ENCODE assay signal across 16 cellular contexts in genomic region chr6:111147440-111147839, GRCh38.
A peak's percentile ranks its signal among the peaks of the same experiment; 100 is the strongest.
DNase-seq lines count a peak whose midpoint lies in the region; ATAC-seq, FAIRE-seq and TF ChIP-seq lines count a peak whose summit lies in the region.
"Had no signal": no experiment of that assay in that cellular context is flagged by ENCODE, and none has a peak within 500 bp of the region (broad histone marks: within the 10 kb centered on the region; RNA-seq: fewer than 3 reads in every experiment).

No MANE protein-coding gene starts in this region.

- in situ Hi-C loops in K562 (cut with MboI) = no loop called here

- no peak overlapping the region for H4K91ac ChIP-seq in trophoblast cell (ENCODE audit: low read depth, low read length)

- no peaks in the 10 kb centered on the region for H3K79me1 ChIP-seq in trophoblast cell (ENCODE audit: low read length)

- H3K4me1 Mint-ChIP-seq in mesothelial cell of epicardium (peaks cover 22% of the 10 kb centered on the region), immature natural killer cell (no peaks in the 10 kb centered on the region)
- H3K4me1 Mint-ChIP-seq: CD8-positive, alpha-beta memory T cell; GM23338 had no signal

- H3K27ac Mint-ChIP-seq in mesothelial cell of epicardium (peak overlapping the region; percentile 52), immature natural killer cell (no peak overlapping the region)
- H3K27ac Mint-ChIP-seq: CD8-positive, alpha-beta memory T cell; GM23338 had no signal

- H2BK5ac ChIP-seq in trophoblast cell (ENCODE audit: low read depth, low read length, poor library complexity) = no peak overlapping the region

- H3K36me3 Mint-ChIP-seq in mesothelial cell of epicardium (peaks cover 7% of the 10 kb centered on the region), immature natural killer cell (no peaks in the 10 kb centered on the region)

- CTCF ChIA-PET in K562 (lab: Yijun Ruan, JAX; ENCODE audit: low intra/inter-chr PET ratio) = no interaction called here

- no peak overlapping the region for H2BK12ac ChIP-seq in trophoblast cell (ENCODE audit: low read length)

- H3K4me3 Mint-ChIP-seq in mesothelial cell of epicardium = no peak overlapping the region
- H3K4me3 Mint-ChIP-seq in immature natural killer cell = no peak overlapping the region
- H3K4me3 Mint-ChIP-seq: CD8-positive, alpha-beta memory T cell; GM23338 had no signal

- no peak overlapping the region for H3K4ac ChIP-seq in trophoblast cell (ENCODE audit: low read depth, low read length)

- POLR2A ChIA-PET in K562 (lab: Yijun Ruan, JAX) = no interaction called here

- no peak for TF ChIP-seq POLR2A in K562 (conservative IDR thresholded peaks at IDR 0.05)

- H2BK120ac ChIP-seq in trophoblast cell (ENCODE audit: insufficient read depth, low read length, poor library complexity) = no peak overlapping the region

- H4K12ac ChIP-seq in trophoblast cell (ENCODE audit: low read depth, low read length) = no peak overlapping the region

- DNase-seq in K562 (ENCODE audit: extremely low read depth in 1 of 4, low spot score in 3 of 4) (no peak), epithelial cell of proximal tubule (ENCODE audit: low read depth) (peak; percentile 13), mesothelial cell of epicardium (ENCODE audit: low spot score in 2 of 2, unreplicated experiment in 2 of 2) (no peak), trophoblast cell (no peak), immature natural killer cell (no peak), cardiac septum (ENCODE audit: low spot score) (no peak)
- DNase-seq in effector CD4-positive, alpha-beta T cell = no peak
- DNase-seq: AML-193; Caco-2; CD8-positive, alpha-beta memory T cell; DMS79; H7 had no signal

- ATAC-seq in K562 = no peak
- ATAC-seq: GM12878, GM23338 had no signal

- H3K4me1 ChIP-seq in K562 (replicated peaks in 1 of 2; ENCODE audit: control insufficient read depth in 2 of 2, insufficient read depth in 2 of 2, low read length in 2 of 2) (no peaks in the 10 kb centered on the region), trophoblast cell (ENCODE audit: control insufficient read depth in 1 of 2, insufficient read depth in 2 of 2, low read length in 2 of 2) (no peaks in the 10 kb centered on the region)
- H3K4me1 ChIP-seq: BLaER1, Caco-2 had no signal

- H3K23ac ChIP-seq in trophoblast cell (ENCODE audit: low read length) = no peak overlapping the region

- H3K36me3 ChIP-seq in K562 (ENCODE audit: control insufficient read depth, insufficient read depth, low read length) (no peaks in the 10 kb centered on the region), trophoblast cell (ENCODE audit: control insufficient read depth in 1 of 2, insufficient read depth in 2 of 2, low read length in 2 of 2) (peaks cover 0 to 1% of the 10 kb centered on the region in 2 experiments)
- H3K36me3 ChIP-seq: BLaER1 had no signal

- no peak for TF ChIP-seq EP300 in K562 (IDR thresholded peaks at IDR 0.05; ENCODE audit: low read length)

- H3K27ac ChIP-seq in K562 (ENCODE audit: extremely low read depth, low read depth, low read length) (no peak overlapping the region), trophoblast cell (ENCODE audit: low read depth, low read length) (no peak overlapping the region)
- H3K27ac ChIP-seq: BLaER1 had no signal

- no peaks in the 10 kb centered on the region for H3K9me1 ChIP-seq in K562 (ENCODE audit: control insufficient read depth, insufficient read depth, low read length)

- no peak overlapping the region for H2AK5ac ChIP-seq in trophoblast cell (ENCODE audit: low read length)

- no peak overlapping the region for H3K4me2 ChIP-seq in K562 (ENCODE audit: insufficient read depth, low read length)
- H3K4me2 ChIP-seq in trophoblast cell (ENCODE audit: low read length) = no peak overlapping the region
- H3K4me2 ChIP-seq: BLaER1, GM23338 had no signal

- H3K4me3 ChIP-seq in K562 (no peak overlapping the region), epithelial cell of proximal tubule (ENCODE audit: low read depth, low read length) (no peak overlapping the region), trophoblast cell (ENCODE audit: low read depth, low read length) (no peak overlapping the region)
- H3K4me3 ChIP-seq: BLaER1, GM12878, GM23338 had no signal

- no peaks in the 10 kb centered on the region for H3K27me3 Mint-ChIP-seq in mesothelial cell of epicardium (ENCODE audit: low read depth)
- H3K27me3 Mint-ChIP-seq in immature natural killer cell (ENCODE audit: low read depth in 3 of 3) = peaks cover 0 to under 1% (median 0%) of the 10 kb centered on the region in 3 donors

- no peak overlapping the region for H3K14ac ChIP-seq in trophoblast cell (ENCODE audit: low read length)

- no peak for FAIRE-seq in K562 (lab: Jason Lieb, UNC)
- FAIRE-seq: GM12878, GM18507 had no signal

- no peaks in the 10 kb centered on the region for H4K20me1 ChIP-seq in K562 (replicated peaks; ENCODE audit: control insufficient read depth, insufficient read depth, low read length)
- H4K20me1 ChIP-seq: BLaER1 had no signal

- no peak for TF ChIP-seq CTCF in K562 (IDR thresholded peaks at IDR 0.05 in 2 of 3, conservative IDR thresholded peaks at IDR 0.05 in 1 of 3; ENCODE audit: insufficient read depth in 2 of 3, low read depth in 1 of 3, low read length in 3 of 3)
- no peak for TF ChIP-seq CTCF in epithelial cell of proximal tubule (conservative IDR thresholded peaks at IDR 0.05; ENCODE audit: low read depth, low read length)
- no peak for TF ChIP-seq CTCF in mesothelial cell of epicardium (IDR thresholded peaks at IDR 0.05; ENCODE audit: unreplicated experiment)

- no peak for TF ChIP-seq RAD21 in K562 (CRISPR knock-in tag; conservative IDR thresholded peaks at IDR 0.05 in 1 of 2, IDR thresholded peaks at IDR 0.05 in 1 of 2)

- no peak overlapping the region for H4K8ac ChIP-seq in trophoblast cell (ENCODE audit: low read depth, low read length)

- H3K9ac ChIP-seq in K562 (ENCODE audit: insufficient read depth in 1 of 2, low read depth in 2 of 2, low read length in 2 of 2) (no peak overlapping the region), trophoblast cell (ENCODE audit: low read length) (peak overlapping the region; percentile 47)
- H3K9ac ChIP-seq: BLaER1 had no signal

- no peak overlapping the region for H2AFZ ChIP-seq in K562 (ENCODE audit: low read depth, low read length)
- H2AFZ ChIP-seq in trophoblast cell (ENCODE audit: insufficient read depth, low read length, poor library complexity) = no peak overlapping the region
- H2AFZ ChIP-seq: GM23338 had no signal

- BruUV-seq in K562 (replicated peaks; lab: Mats Ljungman, UMichigan) = no TSS peak

- H3K9me3 ChIP-seq in K562 (replicated peaks; ENCODE audit: control insufficient read depth, insufficient read depth, low read depth, low read length) (0 out of 2 replicates have a peak, but pooled peaks cover 2% of the 10 kb centered on the region), trophoblast cell (ENCODE audit: insufficient read depth, low read depth, low read length) (no peaks in the 10 kb centered on the region)
- H3K9me3 ChIP-seq: Caco-2 had no signal

- H3K9me3 Mint-ChIP-seq in mesothelial cell of epicardium (peaks cover 9% of the 10 kb centered on the region), immature natural killer cell (no peaks in the 10 kb centered on the region)
- H3K9me3 Mint-ChIP-seq: CD8-positive, alpha-beta memory T cell had no signal

- H3K27me3 ChIP-seq in K562 (ENCODE audit: control insufficient read depth in 2 of 2, insufficient read depth in 2 of 2, low read length in 2 of 2) (no peaks in the 10 kb centered on the region; a peak in 1 of 5 replicates), trophoblast cell (ENCODE audit: insufficient read depth, low read length) (no peaks in the 10 kb centered on the region)
- H3K27me3 ChIP-seq: BLaER1 had no signal

- no peak overlapping the region for H3K18ac ChIP-seq in trophoblast cell (ENCODE audit: low read length)

- intact Hi-C loops in K562 (cut with micrococcal nuclease) (no loop called here), cardiac septum (cut with DNase I) (no loop called here)

- WGBS in K562 (ENCODE audit: insufficient coverage, low coverage, missing lambda C conversion rate) = 2% methylated on average over 3 of the region's 3 CpGs
- WGBS in trophoblast cell (ENCODE audit: extremely low coverage, insufficient coverage, insufficient read length) = no CpG with 5 or more reads among the region's 3 CpGs

- H3K79me2 ChIP-seq in K562 (ENCODE audit: control insufficient read depth, insufficient read depth, low read length) (no peaks in the 10 kb centered on the region), trophoblast cell (ENCODE audit: control insufficient read depth, insufficient read depth, low read length, poor library complexity) (no peaks in the 10 kb centered on the region)

TF ChIP-seq in K562, 482 proteins besides CTCF, POLR2A, EP300 and RAD21 (continues in another document):
- TF ChIP-seq CHD2 (IDR thresholded peaks at IDR 0.05; ENCODE audit: low read depth, low read length) (no peak), ZSCAN29 (IDR thresholded peaks at IDR 0.05) (no peak), FOSL1 (tag; conservative IDR thresholded peaks at IDR 0.05) (no peak)
